In the genomic region with DNA sequence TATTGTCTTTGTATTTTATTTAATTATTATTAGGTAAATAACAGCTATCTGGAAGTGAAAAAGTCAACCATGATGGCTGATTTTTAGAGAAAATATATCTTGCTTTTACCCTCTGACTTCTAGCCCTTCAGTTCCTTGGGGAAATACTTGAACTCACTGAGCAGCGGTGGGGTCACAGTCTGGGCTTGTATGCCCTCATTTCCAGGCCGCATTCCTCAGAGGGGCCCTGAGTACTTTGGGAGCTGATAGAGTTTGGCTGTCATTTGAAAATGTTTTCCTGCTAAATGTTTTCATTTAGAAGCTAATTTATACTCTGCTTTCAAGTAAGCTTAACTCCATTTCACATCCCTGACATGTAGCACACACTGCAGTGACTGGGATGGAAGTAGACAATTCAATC, we compare ENCODE assay signal across 16 cellular contexts.
DNase-seq lines count a peak whose midpoint lies in the region; ATAC-seq, FAIRE-seq and TF ChIP-seq lines count a peak whose summit lies in the region.
"Had no signal": no experiment of that assay in that cellular context is flagged by ENCODE, and none has a peak within 500 bp of the region (broad histone marks: within the 10 kb centered on the region; RNA-seq: fewer than 3 reads in every experiment).

No MANE protein-coding gene starts in this region.

- no peaks in the 10 kb centered on the region for H3K27me3 ChIP-seq in liver (ENCODE audit: control insufficient read depth in 4 of 4, insufficient read depth in 4 of 4, low read length in 3 of 4)
- H3K27me3 ChIP-seq in HepG2 (ENCODE audit: control insufficient read depth in 1 of 2, insufficient read depth in 2 of 2, low read length in 2 of 2): no peaks in the 10 kb centered on the region
- H3K27me3 ChIP-seq: BLaER1 treated with 17β-estradiol and CSF1 and Interleukin-3, amounts not matched to agents 10 nM and 100 nM had no signal

- in situ Hi-C loops in HepG2 (cut with HindIII; ENCODE audit: extremely low pct_ligation_motif_present, low pct_unique_long_range_greater_than_20kb): no loop called here

- H3K27me3 Mint-ChIP-seq in mesothelial cell of epicardium (ENCODE audit: low read depth) (no peaks in the 10 kb centered on the region), progenitor cell of endocrine pancreas (no peaks in the 10 kb centered on the region), type B pancreatic cell (no peaks in the 10 kb centered on the region)
- H3K27me3 Mint-ChIP-seq: B cell had no signal

- no peak for DNase-seq in HepG2 (ENCODE audit: low spot score)
- no peak for DNase-seq in mesothelial cell of epicardium (ENCODE audit: low spot score in 2 of 2, unreplicated experiment in 2 of 2)
- no peak for DNase-seq in progenitor cell of endocrine pancreas (ENCODE audit: low spot score, unreplicated experiment)
- DNase-seq in type B pancreatic cell (ENCODE audit: extremely low spot score, unreplicated experiment): no peak
- DNase-seq in NCI-H1436 treated with DMSO at 0.1 percent for 48 hours (lab: John Stamatoyannopoulos, UW): no peak
- DNase-seq in NCI-H345 treated with DMSO at 0.1 percent for 48 hours (lab: John Stamatoyannopoulos, UW; ENCODE audit: unreplicated experiment): no peak
- no peak for DNase-seq in activated CD4-positive, CD25-positive, alpha-beta regulatory T cell treated with anti-CD3 and anti-CD28 coated beads, Interleukin-2, amount 50 U/mL, for 72 hours
- DNase-seq: Calu3; CD8-positive, alpha-beta T cell; DMS79 treated with DMSO at 0.1 percent for 48 hours; GF-D8 had no signal

- intact Hi-C loops in HepG2 (cut with micrococcal nuclease; ENCODE audit: unreplicated experiment): no loop called here

- H3K4me3 Mint-ChIP-seq in mesothelial cell of epicardium (no peak overlapping the region), progenitor cell of endocrine pancreas (ENCODE audit: low read depth) (no peak overlapping the region), type B pancreatic cell (no peak overlapping the region)
- H3K4me3 Mint-ChIP-seq: B cell; CD8-positive, alpha-beta T cell had no signal

- CTCF ChIA-PET in HepG2 (lab: Yijun Ruan, JAX; ENCODE audit: low intra/inter-chr PET ratio, low total read pairs): no interaction called here

- H3K4me3 ChIP-seq in liver (ENCODE audit: low read depth in 1 of 3, low read length in 3 of 3): no peak overlapping the region
- no peak overlapping the region for H3K4me3 ChIP-seq in HepG2 (replicated peaks in 1 of 3; ENCODE audit: insufficient read depth in 1 of 3, low read depth in 2 of 3, low read length in 3 of 3)
- H3K4me3 ChIP-seq: BLaER1 treated with 17β-estradiol and CSF1 and Interleukin-3, amounts not matched to agents 10 nM and 100 nM; GM12878; HAP-1 had no signal

- TF ChIP-seq EP300 in HepG2 (IDR thresholded peaks at IDR 0.05; ENCODE audit: low read depth in 2 of 2, low read length in 2 of 2) (no peak), HepG2 (CRISPR knock-in tag; IDR thresholded peaks at IDR 0.05; ENCODE audit: borderline replicate concordance) (no peak)

- no peaks in the 10 kb centered on the region for H3K79me2 ChIP-seq in HepG2 (ENCODE audit: insufficient read depth, low read length)

- H3K9ac ChIP-seq in liver (ENCODE audit: low read depth in 1 of 2, low read length in 2 of 2) (no peak overlapping the region), HepG2 (ENCODE audit: insufficient read depth, low read depth, low read length) (no peak overlapping the region)
- H3K9ac ChIP-seq: BLaER1 treated with 17β-estradiol and CSF1 and Interleukin-3, amounts not matched to agents 10 nM and 100 nM had no signal

- no peaks in the 10 kb centered on the region for H3K36me3 ChIP-seq in liver (ENCODE audit: control insufficient read depth in 4 of 4, insufficient read depth in 3 of 4, low read depth in 1 of 4, low read length in 3 of 4)
- no peaks in the 10 kb centered on the region for H3K36me3 ChIP-seq in HepG2 (replicated peaks in 1 of 2; ENCODE audit: control insufficient read depth in 1 of 2, insufficient read depth in 2 of 2, low read length in 2 of 2)
- H3K36me3 ChIP-seq: BLaER1 treated with 17β-estradiol and CSF1 and Interleukin-3, amounts not matched to agents 10 nM and 100 nM; HAP-1 had no signal

- H2AFZ ChIP-seq in HepG2 (ENCODE audit: low read length): no peak overlapping the region

- no peak for TF ChIP-seq CTCF in liver (IDR thresholded peaks at IDR 0.05; ENCODE audit: low read depth, low read length, missing input control)
- no peak for TF ChIP-seq CTCF in HepG2 (CRISPR knock-in tag; IDR thresholded peaks at IDR 0.05)
- no peak for TF ChIP-seq CTCF in mesothelial cell of epicardium (IDR thresholded peaks at IDR 0.05; ENCODE audit: unreplicated experiment)
- TF ChIP-seq CTCF in progenitor cell of endocrine pancreas (IDR thresholded peaks at IDR 0.05; ENCODE audit: unreplicated experiment): no peak
- TF ChIP-seq CTCF in type B pancreatic cell (conservative IDR thresholded peaks at IDR 0.05): no peak

- TF ChIP-seq POLR2A in HepG2 (IDR thresholded peaks at IDR 0.05; ENCODE audit: insufficient read depth in 1 of 2, low read depth in 2 of 2, low read length in 2 of 2): no peak

- TF ChIP-seq RAD21 in liver (IDR thresholded peaks at IDR 0.05): no peak
- no peak for TF ChIP-seq RAD21 in HepG2 (CRISPR knock-in tag; IDR thresholded peaks at IDR 0.05)

- no peaks in the 10 kb centered on the region for H4K20me1 ChIP-seq in HepG2 (ENCODE audit: insufficient read depth, low read length)
- H4K20me1 ChIP-seq: BLaER1 treated with 17β-estradiol and CSF1 and Interleukin-3, amounts not matched to agents 10 nM and 100 nM had no signal

- no peaks in the 10 kb centered on the region for H3K36me3 Mint-ChIP-seq in mesothelial cell of epicardium
- no peaks in the 10 kb centered on the region for H3K36me3 Mint-ChIP-seq in progenitor cell of endocrine pancreas (ENCODE audit: insufficient read depth)
- H3K36me3 Mint-ChIP-seq in type B pancreatic cell: peaks cover 4% of the 10 kb centered on the region
- H3K36me3 Mint-ChIP-seq: CD8-positive, alpha-beta T cell had no signal

- H3K9me3 Mint-ChIP-seq in mesothelial cell of epicardium: peaks cover 24% of the 10 kb centered on the region
- H3K9me3 Mint-ChIP-seq in progenitor cell of endocrine pancreas (ENCODE audit: low read depth): no peaks in the 10 kb centered on the region
- peaks cover 18% of the 10 kb centered on the region for H3K9me3 Mint-ChIP-seq in type B pancreatic cell

- POLR2A ChIA-PET in HepG2 (lab: Yijun Ruan, JAX): no interaction called here

- H3K27ac ChIP-seq in liver (ENCODE audit: low read depth in 1 of 2, low read length in 2 of 2) (no peak overlapping the region), HepG2 (ENCODE audit: extremely low read length, insufficient read depth, low read length) (no peak overlapping the region)
- H3K27ac ChIP-seq: BLaER1 treated with 17β-estradiol and CSF1 and Interleukin-3, amounts not matched to agents 10 nM and 100 nM had no signal

- no peaks in the 10 kb centered on the region for H3K4me1 ChIP-seq in liver (ENCODE audit: control insufficient read depth in 4 of 4, insufficient read depth in 4 of 4, low read length in 3 of 4)
- no peaks in the 10 kb centered on the region for H3K4me1 ChIP-seq in HepG2 (ENCODE audit: insufficient read depth, low read length)
- H3K4me1 ChIP-seq: BLaER1 treated with 17β-estradiol and CSF1 and Interleukin-3, amounts not matched to agents 10 nM and 100 nM; HAP-1 had no signal

- BruUV-seq in HepG2 (replicated peaks; lab: Mats Ljungman, UMichigan): no TSS peak

- no peak for FAIRE-seq in HepG2 (lab: Jason Lieb, UNC)
- FAIRE-seq: GM12878 had no signal

- peaks cover 0 to 3% (median under 1%) of the 10 kb centered on the region in 4 donors for H3K9me3 ChIP-seq in liver (ENCODE audit: control insufficient read depth in 4 of 4, low read length in 3 of 4)
- H3K9me3 ChIP-seq in HepG2 (ENCODE audit: low read length): peaks cover 97% of the 10 kb centered on the region
- H3K9me3 ChIP-seq: HAP-1 had no signal

- 78% methylated on average over 2 of the region's 2 CpGs for WGBS in liver
- 31% methylated on average over 2 of the region's 2 CpGs for WGBS in HepG2 (ENCODE audit: low lambda C conversion rate)

- H3K4me1 Mint-ChIP-seq in mesothelial cell of epicardium: peaks cover 24% of the 10 kb centered on the region
- H3K4me1 Mint-ChIP-seq in progenitor cell of endocrine pancreas (ENCODE audit: low read depth): peaks cover 7% of the 10 kb centered on the region
- H3K4me1 Mint-ChIP-seq in type B pancreatic cell (ENCODE audit: unreplicated experiment): peaks cover 23% of the 10 kb centered on the region

- H3K27ac Mint-ChIP-seq in mesothelial cell of epicardium (peak overlapping the region; percentile 64), progenitor cell of endocrine pancreas (peak overlapping the region; percentile 23), type B pancreatic cell (peak overlapping the region; percentile 10)
- H3K27ac Mint-ChIP-seq: B cell; CD8-positive, alpha-beta T cell had no signal

- no peak overlapping the region for H3K4me2 ChIP-seq in HepG2 (ENCODE audit: low read depth, low read length)
- H3K4me2 ChIP-seq: BLaER1 treated with 17β-estradiol and CSF1 and Interleukin-3, amounts not matched to agents 10 nM and 100 nM had no signal

- ATAC-seq in HepG2: no peak
- ATAC-seq: CD8-positive, alpha-beta T cell; GM12878 had no signal

TF ChIP-seq in HepG2, 621 proteins besides CTCF, POLR2A, EP300 and RAD21:
- TF ChIP-seq ZFP90 (CRISPR knock-in tag; IDR thresholded peaks at IDR 0.05; ENCODE audit: borderline replicate concordance): no peak
- TF ChIP-seq TRIM24 (CRISPR knock-in tag; IDR thresholded peaks at IDR 0.05): no peak
- no peak for TF ChIP-seq CHD4 (IDR thresholded peaks at IDR 0.05; ENCODE audit: borderline replicate concordance, low read length)
- TF ChIP-seq POLR2G (IDR thresholded peaks at IDR 0.05; ENCODE audit: low read depth, low read length): no peak
- TF ChIP-seq ZNF713 (CRISPR knock-in tag; IDR thresholded peaks at IDR 0.05): no peak
- TF ChIP-seq ETV5 (CRISPR knock-in tag; IDR thresholded peaks at IDR 0.05; ENCODE audit: borderline replicate concordance): no peak
- no peak for TF ChIP-seq MATR3 (CRISPR knock-in tag; IDR thresholded peaks at IDR 0.05)
- no peak for TF ChIP-seq ARNTL (CRISPR knock-in tag; IDR thresholded peaks at IDR 0.05)

Comparison
In these comparisons a context has a peak if more than half of its experiments do, and no peak if none do; other contexts are left out.
1. H3K27ac Mint-ChIP-seq: peak in every context shown above with its lines; median percentile 64 in mesothelial cell of epicardium; 23 in progenitor cell of endocrine pancreas; 10 in type B pancreatic cell.